In genomic region chr12:14997998-14998397, GRCh38 we compare ENCODE assay signal across 24 cellular contexts. TPM values are rescaled to one million over a fixed set of nuclear protein-coding genes. Genes with fewer than 3 reads are reported as not detected.
"Had no signal": no experiment of that assay in that cellular context is flagged by ENCODE, and none has a peak within 500 bp of the region (broad histone marks: within the 10 kb centered on the region; RNA-seq: fewer than 3 reads in every experiment).

No MANE protein-coding gene starts in this region.

- H3K27ac ChIP-seq: esophagus squamous epithelium, left ventricle myocardium inferior, lower lobe of right lung, right atrium auricular region, suprapubic skin, thyroid gland, upper lobe of right lung had no signal

- H3K9me3 ChIP-seq: esophagus squamous epithelium, gastroesophageal sphincter, lower lobe of right lung, right atrium auricular region, suprapubic skin, thyroid gland, upper lobe of right lung had no signal

- H3K36me3 ChIP-seq: esophagus squamous epithelium, gastroesophageal sphincter, left ventricle myocardium inferior, lower lobe of right lung, right atrium auricular region, suprapubic skin, thyroid gland, upper lobe of right lung had no signal

- H3K4me3 ChIP-seq: esophagus squamous epithelium, gastroesophageal sphincter, left ventricle myocardium inferior, lower lobe of right lung, right atrium auricular region, suprapubic skin, thyroid gland, upper lobe of right lung had no signal

- ATAC-seq: effector memory CD8-positive, alpha-beta T cell; gastroesophageal sphincter; left cardiac atrium; lower lobe of right lung; naive thymus-derived CD4-positive, alpha-beta T cell; upper lobe of right lung had no signal

- H3K27ac Mint-ChIP-seq: effector memory CD8-positive, alpha-beta T cell; memory B cell; naive thymus-derived CD4-positive, alpha-beta T cell had no signal

- H3K9me3 Mint-ChIP-seq: effector memory CD8-positive, alpha-beta T cell; memory B cell; neural crest cell had no signal

- H3K36me3 Mint-ChIP-seq: memory B cell; naive thymus-derived CD4-positive, alpha-beta T cell had no signal

- DNase-seq: central memory CD4-positive, alpha-beta T cell; effector memory CD8-positive, alpha-beta T cell; esophagus squamous epithelium; foreskin fibroblast; kidney; left cardiac atrium; left ventricle myocardium inferior; lower lobe of right lung; midbrain; naive thymus-derived CD4-positive, alpha-beta T cell; posterior cingulate gyrus; small intestine; stimulated activated CD4-positive, alpha-beta T cell treated with anti-CD3 and anti-CD28 coated beads, Interleukin-12 subunit alpha, Interleukin-12 subunit beta, amount 100 ng/mL, for 4 hours; stimulated activated naive CD4-positive, alpha-beta T cell; thyroid gland; upper lobe of right lung had no signal

- H3K4me3 Mint-ChIP-seq: effector memory CD8-positive, alpha-beta T cell; memory B cell; naive thymus-derived CD4-positive, alpha-beta T cell; neural crest cell had no signal

- H3K27me3 ChIP-seq: esophagus squamous epithelium, gastroesophageal sphincter, right atrium auricular region, suprapubic skin, thyroid gland, upper lobe of right lung had no signal

RNA-seq across cellular contexts. Expression of gene PDE6H, which starts 25.2 kb away (rescaled TPM):
- total RNA-seq: epithelial cell of proximal tubule, esophagus squamous epithelium, gastroesophageal sphincter, kidney, left cardiac atrium, left ventricle myocardium inferior, neural crest cell, osteocyte, pulmonary artery endothelial cell, right atrium auricular region, suprapubic skin, thyroid gland, upper lobe of right lung had no signal
- polyA plus RNA-seq: naive thymus-derived CD4-positive, alpha-beta T cell; small intestine had no signal

RNA-seq across cellular contexts. Expression of gene ERP27, which starts 59.7 kb away (rescaled TPM):
- total RNA-seq: neural crest cell had no signal
